In the genomic region with DNA sequence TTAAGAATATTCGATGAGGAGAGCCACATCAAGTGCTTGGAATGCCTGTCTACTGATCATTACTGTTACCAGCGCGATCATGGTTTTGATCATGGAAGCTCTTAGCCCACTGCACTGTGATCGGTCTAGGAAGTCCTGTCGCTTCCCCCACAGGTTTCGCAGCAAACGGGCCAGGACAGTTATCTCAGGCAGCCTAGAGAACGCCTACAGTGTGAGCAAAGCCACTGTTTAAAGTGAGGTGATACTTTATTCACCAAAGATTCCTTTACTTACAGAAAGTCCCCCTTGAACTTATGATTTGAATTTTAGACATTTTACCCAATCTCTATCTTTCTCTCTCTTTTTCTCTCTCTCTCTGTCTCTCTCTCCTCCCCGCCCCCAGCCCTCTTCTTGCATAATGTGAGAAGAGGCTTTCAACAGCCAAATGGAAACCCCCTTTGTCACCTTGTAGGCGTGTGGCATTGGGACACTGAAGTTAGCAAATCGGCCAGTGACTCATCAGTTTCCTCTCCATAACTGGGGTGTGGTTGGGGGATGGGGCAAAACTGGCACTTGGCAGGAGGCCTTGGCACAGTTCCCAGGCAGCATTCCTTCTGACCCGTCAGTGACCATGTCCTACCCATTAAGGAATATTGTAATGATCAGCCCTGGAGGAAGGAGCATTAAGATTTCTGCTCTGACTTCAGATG, we compare ENCODE assay signal across 8 cellular contexts.
DNase-seq lines count a peak whose midpoint lies in the region; FAIRE-seq and TF ChIP-seq lines count a peak whose summit lies in the region.

No MANE protein-coding gene starts in this region.

- H3K36me3 Mint-ChIP-seq in dendritic cell treated with granulocyte-macrophage colony-stimulating factor and Interleukin-4, amounts not matched to agents 40 ng/mL and 50 ng/mL, for 4 days (ENCODE audit: low read depth), result peaks cover 14% of the 10 kb centered on the region

- intact Hi-C loops in dendritic cell treated with granulocyte-macrophage colony-stimulating factor and Interleukin-4, amounts not matched to agents 40 ng/mL and 50 ng/mL, for 4 days (cut with micrococcal nuclease), result loop anchor here (2.0 kb wide), 1 partner anchor 29 kb away; no protein-coding TSS in a partner anchor

- no peak overlapping the region for H3K4me3 ChIP-seq in HFF-Myc (replicated peaks; ENCODE audit: low read depth, low read length)

- peak; percentile 42 for DNase-seq in GM12892 (ENCODE audit: insufficient read length)
- DNase-seq in HFF-Myc (ENCODE audit: extremely low read depth, low read depth), result peak; percentile 88
- DNase-seq in MV-4-11 (lab: John Stamatoyannopoulos, UW), result peak; percentile 96
- DNase-seq in activated CD4-positive, alpha-beta T cell treated with anti-CD3 and anti-CD28 coated beads, Interleukin-2, amount 50 U/mL, for 24 hours (ENCODE audit: low read depth in 1 of 2, low spot score in 1 of 2), result peak; percentile 65 to 88
- peak; percentile 94 for DNase-seq in mesenteric fat pad (ENCODE audit: low spot score)
- peak; percentile 78 for DNase-seq in stimulated activated CD8-positive, alpha-beta memory T cell treated with anti-CD3 and anti-CD28 coated beads, Interleukin-4, amount 100 ng/mL, for 24 hours (ENCODE audit: low read depth)
- DNase-seq in NCI-H1436 treated with DMSO at 0.1 percent for 48 hours (lab: John Stamatoyannopoulos, UW), result no peak

- TF ChIP-seq POLR2A in GM12892 (IDR thresholded peaks at IDR 0.05; ENCODE audit: low read depth, low read length), result peak; percentile 54

- H3K4me1 Mint-ChIP-seq in dendritic cell treated with granulocyte-macrophage colony-stimulating factor and Interleukin-4, amounts not matched to agents 40 ng/mL and 50 ng/mL, for 4 days (ENCODE audit: low read depth), result peaks cover 79% of the 10 kb centered on the region

- FAIRE-seq in GM12892 (lab: Jason Lieb, UNC), result peak; percentile 95

- H3K27ac Mint-ChIP-seq in dendritic cell treated with granulocyte-macrophage colony-stimulating factor and Interleukin-4, amounts not matched to agents 40 ng/mL and 50 ng/mL, for 4 days, result peak overlapping the region; percentile 87

- peak overlapping the region; percentile 51 for H3K4me3 Mint-ChIP-seq in dendritic cell treated with granulocyte-macrophage colony-stimulating factor and Interleukin-4, amounts not matched to agents 40 ng/mL and 50 ng/mL, for 4 days

- TF ChIP-seq CTCF in HFF-Myc (IDR thresholded peaks at IDR 0.05; ENCODE audit: low read depth, low read length, missing control alignments), result no peak

- no peaks in the 10 kb centered on the region for H3K27me3 Mint-ChIP-seq in dendritic cell treated with granulocyte-macrophage colony-stimulating factor and Interleukin-4, amounts not matched to agents 40 ng/mL and 50 ng/mL, for 4 days

- H3K9me3 Mint-ChIP-seq in dendritic cell treated with granulocyte-macrophage colony-stimulating factor and Interleukin-4, amounts not matched to agents 40 ng/mL and 50 ng/mL, for 4 days, result no peaks in the 10 kb centered on the region
